ENCODE assay signal across 22 cellular contexts in the genomic region with DNA sequence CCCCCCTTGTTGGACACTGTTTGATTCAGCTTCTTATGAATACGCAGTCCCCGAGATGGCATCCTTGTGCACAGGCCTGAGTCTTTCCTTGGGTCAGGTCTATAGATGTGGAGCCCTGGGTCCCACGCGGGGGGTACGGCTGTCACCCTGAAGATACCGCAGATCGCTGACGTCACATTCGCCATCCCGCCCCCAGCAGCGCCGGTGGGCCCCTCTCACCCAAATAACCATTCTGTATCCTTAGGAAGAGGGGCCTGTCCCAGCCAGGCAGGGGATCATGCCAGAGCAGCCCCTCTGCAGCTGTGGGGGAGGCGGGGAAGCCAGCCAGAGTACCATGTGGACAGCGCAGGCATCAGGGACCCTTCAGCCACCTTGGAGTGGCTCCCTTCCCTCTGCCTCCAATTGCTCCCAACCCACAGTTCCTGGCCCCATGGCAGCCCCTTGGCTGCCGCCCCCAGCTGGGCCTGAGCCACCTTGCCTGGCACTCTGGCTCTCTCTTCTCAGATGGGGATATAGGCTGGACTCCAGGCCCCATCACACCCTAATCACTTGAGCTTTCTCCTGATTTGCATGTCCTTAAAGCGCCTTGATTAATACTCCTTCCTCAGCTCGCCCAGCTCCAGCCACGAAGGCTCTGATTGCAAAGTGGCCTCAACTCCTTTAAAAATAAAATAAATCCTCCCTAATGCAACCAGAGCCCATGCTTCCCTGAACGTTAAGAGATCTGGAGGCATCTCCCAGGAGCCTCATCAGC.
A peak's percentile ranks its signal among the peaks of the same experiment; 100 is the strongest.
DNase-seq lines count a peak whose midpoint lies in the region; ATAC-seq, FAIRE-seq and TF ChIP-seq lines count a peak whose summit lies in the region.
"Had no signal": no experiment of that assay in that cellular context is flagged by ENCODE, and none has a peak within 500 bp of the region (broad histone marks: within the 10 kb centered on the region; RNA-seq: fewer than 3 reads in every experiment).

No MANE protein-coding gene starts in this region.

- TF ChIP-seq CTCF in D721Med (IDR thresholded peaks at IDR 0.05; ENCODE audit: insufficient read depth, missing control alignments) (no peak), progenitor cell of endocrine pancreas (IDR thresholded peaks at IDR 0.05; ENCODE audit: unreplicated experiment) (no peak)

- H3K14ac ChIP-seq in mesenchymal stem cell (ENCODE audit: low read length in 2 of 2), result peak overlapping the region in 1 of 2 experiments; percentile 18

- H3K9ac ChIP-seq in mesenchymal stem cell (ENCODE audit: low read length), result no peak overlapping the region
- H3K9ac ChIP-seq: BLaER1 treated with 17β-estradiol and CSF1 and Interleukin-3, amounts not matched to agents 10 nM and 100 nM; SK-N-SH had no signal

- H3K4me3 ChIP-seq in mesenchymal stem cell (ENCODE audit: insufficient read depth in 1 of 2, low read depth in 1 of 2, low read length in 2 of 2), result no peak overlapping the region
- no peak overlapping the region for H3K4me3 ChIP-seq in CD4-positive, alpha-beta memory T cell (ENCODE audit: low read length in 2 of 2)
- H3K4me3 ChIP-seq: BLaER1 treated with 17β-estradiol and CSF1 and Interleukin-3, amounts not matched to agents 10 nM and 100 nM; MG63 had no signal

- no peak overlapping the region for H2BK12ac ChIP-seq in mesenchymal stem cell (ENCODE audit: low read length in 2 of 2)

- POLR2A ChIA-PET in CD4-positive, alpha-beta memory T cell (lab: Charles Lee; ENCODE audit: partially characterized antibody), result interaction anchor here (1.2 to 2.7 kb wide), 2 partner anchors 12 to 28 kb away, joined by 3 to 7 read pairs; no protein-coding TSS in a partner anchor

- no peak for FAIRE-seq in D721Med (lab: Jason Lieb, UNC)
- FAIRE-seq: GM12891, GM18507 had no signal

- no peak overlapping the region for H3K27ac ChIP-seq in mesenchymal stem cell (ENCODE audit: low read length, poor library complexity, severe bottlenecking)
- H3K27ac ChIP-seq in CD4-positive, alpha-beta memory T cell (ENCODE audit: low read depth, low read length), result no peak overlapping the region
- H3K27ac ChIP-seq: BLaER1 treated with 17β-estradiol and CSF1 and Interleukin-3, amounts not matched to agents 10 nM and 100 nM had no signal

- CTCF ChIA-PET in CD4-positive, alpha-beta memory T cell (lab: Charles Lee; ENCODE audit: partially characterized antibody), result no interaction called here

- no peak for ATAC-seq in T-helper 17 cell
- no peak for ATAC-seq in activated CD4-positive, CD25-positive, alpha-beta regulatory T cell treated with anti-CD3 and anti-CD28 coated beads, Interleukin-2, amount 50 U/mL, for 24 hours
- no peak for ATAC-seq in HG03095 (IDR thresholded peaks at IDR 0.05; ENCODE audit: unreplicated experiment)
- ATAC-seq in GM21381 (IDR thresholded peaks at IDR 0.05; ENCODE audit: unreplicated experiment), result no peak

- peaks cover 0 to 11% of the 10 kb centered on the region in 2 experiments for H3K27me3 ChIP-seq in mesenchymal stem cell (ENCODE audit: control insufficient read depth in 1 of 2, insufficient read depth in 1 of 2, low read length in 2 of 2)
- H3K27me3 ChIP-seq in CD4-positive, alpha-beta memory T cell (ENCODE audit: insufficient read depth, low read length), result no peaks in the 10 kb centered on the region
- H3K27me3 ChIP-seq: MG63 had no signal

- H3K4me3 Mint-ChIP-seq in T-helper 17 cell, result no peak overlapping the region
- no peak overlapping the region for H3K4me3 Mint-ChIP-seq in progenitor cell of endocrine pancreas (ENCODE audit: low read depth)
- no peak overlapping the region for H3K4me3 Mint-ChIP-seq in CD4-positive, alpha-beta memory T cell
- H3K4me3 Mint-ChIP-seq: CD8-positive, alpha-beta memory T cell; IgD-negative memory B cell had no signal

- H2AK5ac ChIP-seq in mesenchymal stem cell (ENCODE audit: low read length, severe bottlenecking), result no peak overlapping the region

- H4K8ac ChIP-seq in mesenchymal stem cell (ENCODE audit: low read length), result no peak overlapping the region

- H2BK5ac ChIP-seq in mesenchymal stem cell (ENCODE audit: low read depth, low read length, poor library complexity, severe bottlenecking), result no peak overlapping the region

- H3K9me3 ChIP-seq in T-helper 17 cell (ENCODE audit: control insufficient read depth, low read length, poor library complexity, severe bottlenecking), result no peaks in the 10 kb centered on the region
- no peaks in the 10 kb centered on the region for H3K9me3 ChIP-seq in mesenchymal stem cell (ENCODE audit: control insufficient read depth, low read length)
- no peaks in the 10 kb centered on the region for H3K9me3 ChIP-seq in CD4-positive, alpha-beta memory T cell (ENCODE audit: control insufficient read depth in 1 of 2, low read length in 2 of 2)
- H3K9me3 ChIP-seq: BLaER1 treated with 17β-estradiol and CSF1 and Interleukin-3, amounts not matched to agents 10 nM and 100 nM; MG63; SK-N-SH had no signal

- H3K36me3 Mint-ChIP-seq in T-helper 17 cell (ENCODE audit: low read depth) (no peaks in the 10 kb centered on the region), progenitor cell of endocrine pancreas (ENCODE audit: insufficient read depth) (no peaks in the 10 kb centered on the region)
- H3K36me3 Mint-ChIP-seq in CD4-positive, alpha-beta memory T cell, result no peaks in the 10 kb centered on the region
- H3K36me3 Mint-ChIP-seq: CD8-positive, alpha-beta memory T cell; IgD-negative memory B cell had no signal

- H4K91ac ChIP-seq in mesenchymal stem cell (ENCODE audit: low read length), result peak overlapping the region; percentile 57

- 85% methylated on average over 19 of the region's 19 CpGs for WGBS in mesenchymal stem cell

- H3K23ac ChIP-seq in mesenchymal stem cell (ENCODE audit: low read length in 2 of 2), result no peak overlapping the region

- H3K4me2 ChIP-seq in mesenchymal stem cell (ENCODE audit: low read length, poor library complexity, severe bottlenecking), result no peak overlapping the region
- H3K4me2 ChIP-seq: SK-N-SH had no signal

- H2BK120ac ChIP-seq in mesenchymal stem cell (ENCODE audit: low read depth, low read length), result no peak overlapping the region

- H2AFZ ChIP-seq in mesenchymal stem cell (ENCODE audit: low read depth, low read length), result no peak overlapping the region

- H3K27me3 Mint-ChIP-seq in T-helper 17 cell (peaks cover 11% of the 10 kb centered on the region), progenitor cell of endocrine pancreas (peaks cover 37% of the 10 kb centered on the region)
- peaks cover 0 to 4% of the 10 kb centered on the region in 2 donors for H3K27me3 Mint-ChIP-seq in CD4-positive, alpha-beta memory T cell

- no peaks in the 10 kb centered on the region for H3K79me1 ChIP-seq in mesenchymal stem cell (replicated peaks; ENCODE audit: low read length, poor library complexity, severe bottlenecking)

- peak overlapping the region; percentile 19 for H2BK15ac ChIP-seq in mesenchymal stem cell (ENCODE audit: low read depth, poor library complexity, severe bottlenecking)

- H3K27ac Mint-ChIP-seq in T-helper 17 cell (peak overlapping the region; percentile 59), progenitor cell of endocrine pancreas (peak overlapping the region; percentile 18)
- no peak overlapping the region for H3K27ac Mint-ChIP-seq in CD4-positive, alpha-beta memory T cell
- H3K27ac Mint-ChIP-seq: IgD-negative memory B cell had no signal

- H3K4me1 ChIP-seq in mesenchymal stem cell (ENCODE audit: control insufficient read depth, insufficient read depth, low read depth, low read length), result peaks cover 13% of the 10 kb centered on the region
- H3K4me1 ChIP-seq in CD4-positive, alpha-beta memory T cell (ENCODE audit: insufficient read depth, low read length), result no peaks in the 10 kb centered on the region

- no peaks in the 10 kb centered on the region for H3K9me3 Mint-ChIP-seq in progenitor cell of endocrine pancreas (ENCODE audit: low read depth)
- H3K9me3 Mint-ChIP-seq in CD4-positive, alpha-beta memory T cell, result peaks cover 0 to 2% (median 0%) of the 10 kb centered on the region in 8 donors
- H3K9me3 Mint-ChIP-seq: CD8-positive, alpha-beta memory T cell; IgD-negative memory B cell had no signal

- intact Hi-C loops in CD4-positive, alpha-beta memory T cell (cut with micrococcal nuclease), result no loop called here

- no peak overlapping the region for H3K18ac ChIP-seq in mesenchymal stem cell (ENCODE audit: low read depth in 1 of 2, low read length in 2 of 2)

- no peak overlapping the region for H3K4ac ChIP-seq in mesenchymal stem cell (ENCODE audit: low read depth in 1 of 2, low read length in 2 of 2)

- H3K36me3 ChIP-seq in mesenchymal stem cell (ENCODE audit: control insufficient read depth in 1 of 2, insufficient read depth in 2 of 2, low read depth in 1 of 2, low read length in 2 of 2), result no peaks in the 10 kb centered on the region
- H3K36me3 ChIP-seq in CD4-positive, alpha-beta memory T cell (ENCODE audit: insufficient read depth, low read length), result no peaks in the 10 kb centered on the region
- H3K36me3 ChIP-seq: BLaER1 treated with 17β-estradiol and CSF1 and Interleukin-3, amounts not matched to agents 10 nM and 100 nM; MG63 had no signal

- H3K4me1 Mint-ChIP-seq in T-helper 17 cell (peaks cover 7% of the 10 kb centered on the region), progenitor cell of endocrine pancreas (ENCODE audit: low read depth) (peaks cover 30% of the 10 kb centered on the region)
- peaks cover 0 to 4% (median 2%) of the 10 kb centered on the region in 4 donors for H3K4me1 Mint-ChIP-seq in CD4-positive, alpha-beta memory T cell

- DNase-seq in D721Med (ENCODE audit: insufficient read length, low spot score) (peak; percentile 65), T-helper 17 cell (no peak), mesenchymal stem cell (no peak), progenitor cell of endocrine pancreas (ENCODE audit: low spot score, unreplicated experiment) (no peak)
- DNase-seq in CD4-positive, alpha-beta memory T cell, result no peak
- DNase-seq: CD8-positive, alpha-beta memory T cell; GOT3; Kasumi-1; MG63; NCI-H1048; NCI-H2081 treated with DMSO at 0.1 percent for 48 hours; OCI-M1; RPMI8226; SHP77 treated with DMSO at 0.1 percent for 48 hours; SK-N-SH had no signal

Comparison
In these comparisons a context has a peak if more than half of its experiments do, and no peak if none do; other contexts are left out.
1. H3K27ac Mint-ChIP-seq: peak in T-helper 17 cell (single experiment) and progenitor cell of endocrine pancreas (single experiment); none in CD4-positive, alpha-beta memory T cell (0 of 7).